In the genomic region with DNA sequence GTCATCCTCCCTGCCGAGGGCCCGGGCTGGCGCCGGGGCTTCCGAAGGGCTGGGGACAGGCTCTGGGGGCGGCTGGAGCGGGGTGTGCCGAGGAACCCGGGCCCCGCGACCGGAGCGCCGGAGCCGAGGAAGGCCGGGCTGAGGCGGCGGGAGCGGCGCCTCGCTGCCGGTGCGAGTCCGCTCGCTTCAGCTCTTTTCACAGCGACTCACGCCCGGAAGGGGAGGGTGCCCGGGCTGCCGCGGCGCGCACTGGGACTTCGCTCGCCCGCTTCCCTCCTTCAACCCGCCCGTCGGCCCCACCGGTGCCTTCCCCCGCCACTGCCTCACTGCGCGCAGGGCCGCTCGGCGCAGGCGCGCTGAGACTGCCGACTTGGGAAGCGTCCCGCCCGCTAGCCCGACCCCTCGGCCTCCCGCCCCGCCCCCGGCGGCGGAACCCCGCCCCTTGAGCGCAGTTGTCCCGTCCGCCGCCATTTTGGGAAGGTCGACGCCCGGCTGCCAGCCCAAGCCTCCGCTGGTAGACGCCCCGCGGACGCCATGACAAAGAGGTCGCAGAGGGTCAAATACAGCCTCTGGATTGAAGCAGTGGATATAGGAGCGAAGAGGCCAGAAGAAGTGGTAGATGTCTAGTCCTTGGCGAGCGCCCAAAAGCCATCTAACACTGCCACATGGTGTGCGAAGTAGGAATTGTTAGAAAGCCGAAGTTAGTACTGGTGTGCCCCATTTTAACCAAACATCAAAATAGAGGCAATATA, we compare ENCODE assay signal across 8 cellular contexts. TPM values are rescaled to one million over a fixed set of nuclear protein-coding genes. Genes with fewer than 3 reads are reported as not detected.
DNase-seq lines count a peak whose midpoint lies in the region; ATAC-seq and TF ChIP-seq lines count a peak whose summit lies in the region.

A gene with protein sequence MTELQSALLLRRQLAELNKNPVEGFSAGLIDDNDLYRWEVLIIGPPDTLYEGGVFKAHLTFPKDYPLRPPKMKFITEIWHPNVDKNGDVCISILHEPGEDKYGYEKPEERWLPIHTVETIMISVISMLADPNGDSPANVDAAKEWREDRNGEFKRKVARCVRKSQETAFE (minus strand): TSS at position 364 of the 752 bp plus-strand sequence. CDS start 359 bp downstream, at position 5.

- intact Hi-C loops in CD4-positive, alpha-beta T cell (cut with DNase I, micrococcal nuclease): loop anchor here (2.0 to 10.0 kb wide), 7 partner anchors 34 to 598 kb away; a partner anchor contains a TSS
- intact Hi-C loops in activated CD4-positive, alpha-beta memory T cell treated with anti-CD3 and anti-CD28 coated beads for 36 hours (cut with micrococcal nuclease): loop anchor here (1.0 to 5.0 kb wide), 5 partner anchors 9 to 366 kb away; a partner anchor contains a TSS
- intact Hi-C loops in dorsolateral prefrontal cortex (cut with DNase I): loop anchor here (2.0 to 10.0 kb wide), 7 partner anchors 46 to 222 kb away; a partner anchor contains a TSS
- intact Hi-C loops in lower leg skin (cut with DNase I; ENCODE audit: low total_unique reads): no loop called here

- no peaks in the 10 kb centered on the region for H3K9me3 ChIP-seq in CD4-positive, alpha-beta T cell (ENCODE audit: control insufficient read depth, low read length)

- no peak for TF ChIP-seq CTCF in CD4-positive, alpha-beta T cell (IDR thresholded peaks at IDR 0.05)
- TF ChIP-seq CTCF in dorsolateral prefrontal cortex (IDR thresholded peaks at IDR 0.05 in 54 of 56, conservative IDR thresholded peaks at IDR 0.05 in 2 of 56; ENCODE audit: low read depth in 1 of 56, partially characterized antibody in 56 of 56) (peak in 45 of 56 donors; percentile 13 to 63 (median 38)), lower leg skin (IDR thresholded peaks at IDR 0.05) (no peak)

- H3K4me3 Mint-ChIP-seq in CD4-positive, alpha-beta T cell: peak within 1 kb of the TSS; percentile 90
- peak within 1 kb of the TSS; percentile 73 for H3K4me3 Mint-ChIP-seq in activated CD4-positive, alpha-beta memory T cell treated with anti-CD3 and anti-CD28 coated beads for 36 hours

- CTCF ChIA-PET in CD4-positive, alpha-beta T cell (lab: Charles Lee): interaction anchor here (0.7 kb wide), 1 partner anchor 46 kb away, joined by 3 read pairs; no protein-coding TSS in a partner anchor
- CTCF ChIA-PET in activated CD4-positive, alpha-beta memory T cell treated with anti-CD3 and anti-CD28 coated beads for 36 hours (lab: Charles Lee): interaction anchor here (1.0 kb wide), 1 partner anchor 62 kb away, joined by 3 read pairs; no protein-coding TSS in a partner anchor

- TF ChIP-seq POLR2A in lower leg skin (IDR thresholded peaks at IDR 0.05): no peak

- no peaks in the 10 kb centered on the region for H3K27me3 Mint-ChIP-seq in CD4-positive, alpha-beta T cell
- no peaks in the 10 kb centered on the region for H3K27me3 Mint-ChIP-seq in activated CD4-positive, alpha-beta memory T cell treated with anti-CD3 and anti-CD28 coated beads for 36 hours

- 1% methylated on average over 23 to 37 of the region's 78 CpGs for WGBS in lower leg skin, 2 donors

- peak within 1 kb of the TSS; percentile 91 for H3K27ac ChIP-seq in CD4-positive, alpha-beta T cell (ENCODE audit: low read depth, low read length)
- H3K27ac ChIP-seq in dorsolateral prefrontal cortex: peak within 1 kb of the TSS; percentile 86 to 99 (median 96)

- peak; percentile 97 to 100 (median 99) for DNase-seq in CD4-positive, alpha-beta T cell
- DNase-seq in HK-2 (ENCODE audit: unreplicated experiment): peak; percentile 100
- peak; percentile 98 for DNase-seq in NCI-H82 treated with DMSO at 0.1 percent for 48 hours (lab: John Stamatoyannopoulos, UW; ENCODE audit: unreplicated experiment)
- DNase-seq in activated CD4-positive, alpha-beta memory T cell treated with anti-CD3 and anti-CD28 coated beads for 36 hours: peak; percentile 100
- peak; percentile 94 to 99 (median 97) for DNase-seq in dorsolateral prefrontal cortex
- DNase-seq in lower leg skin (ENCODE audit: low spot score in 2 of 2): peak; percentile 97 to 100
- DNase-seq in stimulated activated CD4-positive, alpha-beta T cell treated with anti-CD3 and anti-CD28 coated beads, TNF-alpha, amount 100 ng/mL, for 1 hour (ENCODE audit: low read depth in 3 of 3, low spot score in 1 of 3): peak; percentile 98 to 100 (median 98)

- peaks cover 31% of the 10 kb centered on the region for H3K4me1 Mint-ChIP-seq in CD4-positive, alpha-beta T cell (ENCODE audit: low read depth)
- peaks cover 33% of the 10 kb centered on the region for H3K4me1 Mint-ChIP-seq in activated CD4-positive, alpha-beta memory T cell treated with anti-CD3 and anti-CD28 coated beads for 36 hours (ENCODE audit: low read depth)

- POLR2A ChIA-PET in CD4-positive, alpha-beta T cell (lab: Charles Lee): interaction anchor here (0.6 to 3.0 kb wide), 19 partner anchors 15 to 1967 kb away, joined by 3 to 57 read pairs (median 4); a partner anchor contains a TSS
- POLR2A ChIA-PET in activated CD4-positive, alpha-beta memory T cell treated with anti-CD3 and anti-CD28 coated beads for 36 hours (lab: Charles Lee): interaction anchor here (0.5 to 1.3 kb wide), 5 partner anchors 9 to 401 kb away, joined by 3 to 7 read pairs (median 4); a partner anchor contains a TSS

- H3K27me3 ChIP-seq in CD4-positive, alpha-beta T cell (ENCODE audit: control insufficient read depth, insufficient read depth, low read length): no peaks in the 10 kb centered on the region
- no peaks in the 10 kb centered on the region for H3K27me3 ChIP-seq in dorsolateral prefrontal cortex

- H3K4me3 ChIP-seq in dorsolateral prefrontal cortex (peak within 1 kb of the TSS; percentile 67 to 100 (median 94)), lower leg skin (ENCODE audit: low read depth, poor library complexity, severe bottlenecking) (peak within 1 kb of the TSS; percentile 97)

- peak; percentile 82 for ATAC-seq in CD4-positive, alpha-beta T cell (ENCODE audit: poor library complexity)
- peak; percentile 77 for ATAC-seq in GM19397 (IDR thresholded peaks at IDR 0.05; ENCODE audit: unreplicated experiment)

- H3K36me3 Mint-ChIP-seq in CD4-positive, alpha-beta T cell (ENCODE audit: low read depth): peaks cover 15% of the 10 kb centered on the region
- peaks cover 7% of the 10 kb centered on the region for H3K36me3 Mint-ChIP-seq in activated CD4-positive, alpha-beta memory T cell treated with anti-CD3 and anti-CD28 coated beads for 36 hours

- H3K9me3 Mint-ChIP-seq in CD4-positive, alpha-beta T cell: no peaks in the 10 kb centered on the region
- no peaks in the 10 kb centered on the region for H3K9me3 Mint-ChIP-seq in activated CD4-positive, alpha-beta memory T cell treated with anti-CD3 and anti-CD28 coated beads for 36 hours

- peak within 1 kb of the TSS; percentile 89 for H3K27ac Mint-ChIP-seq in CD4-positive, alpha-beta T cell
- peak within 1 kb of the TSS; percentile 91 for H3K27ac Mint-ChIP-seq in activated CD4-positive, alpha-beta memory T cell treated with anti-CD3 and anti-CD28 coated beads for 36 hours

RNA-seq across cellular contexts. Expression of the gene that starts here (rescaled TPM):
- 10 to 100 TPM; 58.5 to 58.8 TPM for total RNA-seq in CD4-positive, alpha-beta T cell
- total RNA-seq in activated CD4-positive, alpha-beta memory T cell treated with anti-CD3 and anti-CD28 coated beads for 36 hours: 10 to 100 TPM; 54.4 to 57.6 TPM
- total RNA-seq in dorsolateral prefrontal cortex (10 to 100 TPM; 43.4 to 73.4 (median 57.3) TPM), lower leg skin (10 to 100 TPM; 72.3 to 84.3 (median 78.5) TPM)

Comparison
In these comparisons a context has a peak if more than half of its experiments do, and no peak if none do; other contexts are left out.
1. Peak in every context shown above with its lines: DNase-seq, ATAC-seq, H3K4me3 ChIP-seq and H3K27ac ChIP-seq.
2. CTCF ChIP-seq: peak in dorsolateral prefrontal cortex (45 of 56); none in CD4-positive, alpha-beta T cell (single experiment) and lower leg skin (0 of 3).